ENCODE assay signal across 15 cellular contexts in genomic region chr15:72281713-72282112, GRCh38.
"Had no signal": no experiment of that assay in that cellular context is flagged by ENCODE, and none has a peak within 500 bp of the region (broad histone marks: within the 10 kb centered on the region; RNA-seq: fewer than 3 reads in every experiment).

No MANE protein-coding gene starts in this region.

- H3K4me1 Mint-ChIP-seq: nephron had no signal

- H3K9me3 Mint-ChIP-seq: dendritic cell treated with granulocyte-macrophage colony-stimulating factor and Interleukin-4, amounts not matched to agents 40 ng/mL and 50 ng/mL, for 4 days; nephron had no signal

- H3K27ac Mint-ChIP-seq: dendritic cell treated with granulocyte-macrophage colony-stimulating factor and Interleukin-4, amounts not matched to agents 40 ng/mL and 50 ng/mL, for 4 days; nephron had no signal

- H3K4me3 Mint-ChIP-seq: dendritic cell treated with granulocyte-macrophage colony-stimulating factor and Interleukin-4, amounts not matched to agents 40 ng/mL and 50 ng/mL, for 4 days; nephron had no signal

- DNase-seq: activated CD4-positive, alpha-beta T cell treated with anti-CD3 and anti-CD28 coated beads for 1 hour; activated CD4-positive, alpha-beta T cell treated with anti-CD3 and anti-CD28 coated beads, Interleukin-2, amount 50 U/mL, for 4 hours; activated naive CD4-positive, alpha-beta T cell treated with Interleukin-2 at 50 U/mL for 16 hours; activated T-cell treated with anti-CD3 and anti-CD28 coated beads for 4 hours; aorta; cerebellar nuclear complex; effector memory CD4-positive, alpha-beta T cell; foreskin fibroblast; kidney glomerular epithelial cell; nucleus accumbens; stimulated activated CD4-positive, alpha-beta T cell treated with anti-CD3 and anti-CD28 coated beads, Interleukin-4, amount 100 ng/mL, for 24 hours; stimulated activated naive CD4-positive, alpha-beta T cell treated with Interleukin-2 at 50 U/mL for 16 hours; uterus had no signal
